Comparison of ENCODE assay signal across 8 cellular contexts in the genomic region with DNA sequence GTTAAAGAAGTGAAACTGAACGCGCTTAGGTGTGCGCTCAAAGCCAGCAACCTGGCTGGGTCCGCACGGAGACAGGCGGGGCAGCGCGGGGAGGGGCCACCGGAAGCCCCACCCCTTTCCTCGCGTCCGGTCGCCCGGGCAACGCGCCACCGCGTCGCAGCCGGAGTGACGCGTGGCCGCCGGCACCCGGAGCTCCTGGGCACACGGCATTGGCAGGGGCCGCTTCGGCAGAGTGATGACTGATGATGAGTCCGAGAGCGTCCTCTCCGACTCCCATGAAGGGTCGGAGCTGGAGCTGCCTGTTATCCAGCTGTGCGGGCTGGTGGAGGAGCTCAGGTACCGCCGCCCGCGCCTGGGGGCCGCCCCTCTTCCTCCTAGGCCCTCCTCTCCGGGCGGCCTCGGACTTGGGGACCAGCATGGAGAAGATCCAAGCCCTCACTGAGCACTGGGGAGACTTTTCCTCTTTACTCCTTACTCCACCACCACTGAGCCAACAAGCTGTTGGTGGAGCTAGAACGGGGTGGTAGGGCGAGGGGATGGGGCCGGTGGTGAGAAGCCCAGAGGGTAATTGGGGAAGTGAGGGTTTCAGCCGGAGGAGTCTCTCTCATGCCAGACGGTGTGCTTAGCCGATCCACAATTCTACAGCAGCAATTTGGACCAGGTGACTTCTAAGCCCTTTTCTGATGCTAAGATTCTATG. TPM values are rescaled to one million over a fixed set of nuclear protein-coding genes. Genes with fewer than 3 reads are reported as not detected.
DNase-seq lines count a peak whose midpoint lies in the region; ATAC-seq and TF ChIP-seq lines count a peak whose summit lies in the region.

No MANE protein-coding gene starts in this region.

- H3K36me3 Mint-ChIP-seq in HFFc6 (ENCODE audit: low read depth) (no peaks in the 10 kb centered on the region), T-helper 17 cell (ENCODE audit: low read depth) (no peaks in the 10 kb centered on the region)

- no peaks in the 10 kb centered on the region for H3K9me3 Mint-ChIP-seq in HFFc6

- H3K9me3 ChIP-seq in T-helper 17 cell (ENCODE audit: control insufficient read depth, low read length, poor library complexity, severe bottlenecking) (no peaks in the 10 kb centered on the region), hepatocyte (ENCODE audit: low read depth) (no peaks in the 10 kb centered on the region)

- TF ChIP-seq CTCF in GM12875 (IDR thresholded peaks at IDR 0.05; ENCODE audit: borderline replicate concordance, insufficient read depth, low read depth, low read length) (no peak), HFFc6 (IDR thresholded peaks at IDR 0.05) (no peak), hepatocyte (IDR thresholded peaks at IDR 0.05; ENCODE audit: poor library complexity) (no peak)

- H3K27ac ChIP-seq in hepatocyte, result peak overlapping the region; percentile 66

- H3K36me3 ChIP-seq in hepatocyte (replicated peaks; ENCODE audit: insufficient read depth, low read depth), result no peaks in the 10 kb centered on the region

- H3K27ac Mint-ChIP-seq in HFFc6 (peak overlapping the region; percentile 83), T-helper 17 cell (peak overlapping the region; percentile 87)

- H3K9me2 ChIP-seq in hepatocyte (replicated peaks; ENCODE audit: insufficient read depth), result no peaks in the 10 kb centered on the region

- H3K4me3 ChIP-seq in GM12875 (ENCODE audit: low read depth, low read length) (peak overlapping the region; percentile 77), hepatocyte (peak overlapping the region; percentile 68)

- peak overlapping the region; percentile 98 for H2AFZ ChIP-seq in hepatocyte

- H3K4me2 ChIP-seq in hepatocyte, result peak overlapping the region; percentile 93

- ATAC-seq in T-helper 17 cell, result peak; percentile 98

- H3K4me3 Mint-ChIP-seq in HFFc6 (peak overlapping the region; percentile 94), T-helper 17 cell (peak overlapping the region; percentile 90)

- H3K27me3 Mint-ChIP-seq in HFFc6 (ENCODE audit: insufficient read depth), result peaks cover 14% of the 10 kb centered on the region
- peaks cover 5% of the 10 kb centered on the region for H3K27me3 Mint-ChIP-seq in T-helper 17 cell

- H3K4me1 Mint-ChIP-seq in HFFc6 (ENCODE audit: low read depth), result peaks cover 13% of the 10 kb centered on the region
- H3K4me1 Mint-ChIP-seq in T-helper 17 cell, result peaks cover 9% of the 10 kb centered on the region

- DNase-seq in HFFc6, result peak; percentile 76
- peak; percentile 87 for DNase-seq in NAMALWA (ENCODE audit: low spot score)
- DNase-seq in T-helper 17 cell, result peak; percentile 83 to 85 (median 84)
- DNase-seq in anterior cingulate cortex (lab: John Stamatoyannopoulos, UW), result peak; percentile 17 to 91 (median 68)
- peak; percentile 94 for DNase-seq in hepatocyte (ENCODE audit: low spot score)
- DNase-seq in retina, result peak; percentile 94
- DNase-seq in NCI-H1048 (lab: John Stamatoyannopoulos, UW), result no peak

- no peaks in the 10 kb centered on the region for H3K27me3 ChIP-seq in hepatocyte

- H4K20me1 ChIP-seq in hepatocyte (ENCODE audit: insufficient read depth, poor library complexity, severe bottlenecking), result no peaks in the 10 kb centered on the region

- 2% methylated on average over 37 of the region's 47 CpGs for WGBS in hepatocyte (ENCODE audit: low lambda C conversion rate, missing lambda C conversion rate)

- H3K4me1 ChIP-seq in hepatocyte (ENCODE audit: insufficient read depth), result no peaks in the 10 kb centered on the region

- no peaks in the 10 kb centered on the region for H3K79me2 ChIP-seq in hepatocyte

RNA-seq across cellular contexts. Expression of gene PRSS54, which starts 44.9 kb away (rescaled TPM):
- not detected for total RNA-seq in HFFc6 (2021; fragmentation: NEBNext Ultra II Directional; extraction: Animal tissue kit (Norgen Biotek cat#: 25700))
- total RNA-seq in T-helper 17 cell (not detected), hepatocyte (not detected in 2 replicates)
- not detected in 2 replicates for polyA plus RNA-seq in hepatocyte

RNA-seq across cellular contexts. Expression of gene CSNK2A2, which starts 52.0 kb away (rescaled TPM):
- 10 to 100 TPM; 57.7 to 66.8 (median 61.2) TPM for total RNA-seq in HFFc6 (2021; fragmentation: NEBNext Ultra II Directional; extraction: Animal tissue kit (Norgen Biotek cat#: 25700))
- total RNA-seq in T-helper 17 cell (10 to 100 TPM; 52.7 to 54.3 TPM), hepatocyte (51.5 and 58.0 TPM in 2 replicates)
- polyA plus RNA-seq in hepatocyte, result 21.7 and 23.4 TPM in 2 replicates
